8 cellular contexts compared by ENCODE assay signal in genomic region chr2:233209117-233209977, GRCh38. TPM values are rescaled to one million over a fixed set of nuclear protein-coding genes. Genes with fewer than 3 reads are reported as not detected.
A peak's percentile ranks its signal among the peaks of the same experiment; 100 is the strongest.
DNase-seq lines count a peak whose midpoint lies in the region; ATAC-seq and TF ChIP-seq lines count a peak whose summit lies in the region.

No MANE protein-coding gene starts in this region.

- H3K4me1 ChIP-seq in BE2C, result no peaks in the 10 kb centered on the region

- no peaks in the 10 kb centered on the region for H3K9me3 Mint-ChIP-seq in T-helper 2 cell treated with Interferon-gamma antibody and Interleukin-4, amounts not matched to agents 5 μg/mL and 100 μg/mL, for 36 hours

- peak overlapping the region; percentile 63 for H3K27ac Mint-ChIP-seq in T-helper 2 cell treated with Interferon-gamma antibody and Interleukin-4, amounts not matched to agents 5 μg/mL and 100 μg/mL, for 36 hours

- H3K4me3 ChIP-seq in BE2C (ENCODE audit: low read depth, low read length), result no peak overlapping the region

- TF ChIP-seq CTCF in BE2C (IDR thresholded peaks at IDR 0.05; ENCODE audit: low read depth, low read length), result no peak

- ATAC-seq in SK-N-SH treated with all-trans-retinoic acid at 6 μM for 48 hours (peak; percentile 66), GM18520 (IDR thresholded peaks at IDR 0.05; ENCODE audit: unreplicated experiment) (no peak)

- H3K27me3 Mint-ChIP-seq in T-helper 2 cell treated with Interferon-gamma antibody and Interleukin-4, amounts not matched to agents 5 μg/mL and 100 μg/mL, for 36 hours (ENCODE audit: low read depth), result no peaks in the 10 kb centered on the region

- peaks cover 23% of the 10 kb centered on the region for H3K36me3 Mint-ChIP-seq in T-helper 2 cell treated with Interferon-gamma antibody and Interleukin-4, amounts not matched to agents 5 μg/mL and 100 μg/mL, for 36 hours (ENCODE audit: low read depth)

- H3K36me3 ChIP-seq in BE2C, result no peaks in the 10 kb centered on the region

- H3K27me3 ChIP-seq in BE2C, result no peaks in the 10 kb centered on the region

- H3K4me1 Mint-ChIP-seq in T-helper 2 cell treated with Interferon-gamma antibody and Interleukin-4, amounts not matched to agents 5 μg/mL and 100 μg/mL, for 36 hours (ENCODE audit: low read depth), result peaks cover 3% of the 10 kb centered on the region

- no peak for DNase-seq in T-helper 2 cell treated with Interferon-gamma antibody and Interleukin-4, amounts not matched to agents 5 μg/mL and 100 μg/mL, for 36 hours (ENCODE audit: low spot score)
- DNase-seq in T-helper 2 cell (no peak), glomerular visceral epithelial cell (ENCODE audit: extremely low spot score) (peak; percentile 96), retina (peak; percentile 59), BE2C (no peak)
- no peak for DNase-seq in activated effector memory CD4-positive, alpha-beta T cell treated with anti-CD3 and anti-CD28 coated beads, Interleukin-2, amount 50 U/mL, for 16 hours

- no peaks in the 10 kb centered on the region for H3K9me3 ChIP-seq in BE2C

- no peak overlapping the region for H3K4me3 Mint-ChIP-seq in T-helper 2 cell treated with Interferon-gamma antibody and Interleukin-4, amounts not matched to agents 5 μg/mL and 100 μg/mL, for 36 hours

TF ChIP-seq in SK-N-SH treated with all-trans-retinoic acid at 6 μM for 48 hours, 23 proteins besides CTCF, POLR2A, EP300 and RAD21:
- TF ChIP-seq ARNTL (CRISPR knock-in tag; IDR thresholded peaks at IDR 0.05; ENCODE audit: borderline replicate concordance, low read depth), result no peak
- no peak for TF ChIP-seq SNAI2 (CRISPR knock-in tag; IDR thresholded peaks at IDR 0.05)
- TF ChIP-seq RARB (CRISPR knock-in tag; IDR thresholded peaks at IDR 0.05), result no peak
- TF ChIP-seq TOX (CRISPR knock-in tag; IDR thresholded peaks at IDR 0.05; ENCODE audit: borderline replicate concordance), result no peak
- TF ChIP-seq ISL1 (CRISPR knock-in tag; IDR thresholded peaks at IDR 0.05), result no peak
- TF ChIP-seq, protein P1, sequence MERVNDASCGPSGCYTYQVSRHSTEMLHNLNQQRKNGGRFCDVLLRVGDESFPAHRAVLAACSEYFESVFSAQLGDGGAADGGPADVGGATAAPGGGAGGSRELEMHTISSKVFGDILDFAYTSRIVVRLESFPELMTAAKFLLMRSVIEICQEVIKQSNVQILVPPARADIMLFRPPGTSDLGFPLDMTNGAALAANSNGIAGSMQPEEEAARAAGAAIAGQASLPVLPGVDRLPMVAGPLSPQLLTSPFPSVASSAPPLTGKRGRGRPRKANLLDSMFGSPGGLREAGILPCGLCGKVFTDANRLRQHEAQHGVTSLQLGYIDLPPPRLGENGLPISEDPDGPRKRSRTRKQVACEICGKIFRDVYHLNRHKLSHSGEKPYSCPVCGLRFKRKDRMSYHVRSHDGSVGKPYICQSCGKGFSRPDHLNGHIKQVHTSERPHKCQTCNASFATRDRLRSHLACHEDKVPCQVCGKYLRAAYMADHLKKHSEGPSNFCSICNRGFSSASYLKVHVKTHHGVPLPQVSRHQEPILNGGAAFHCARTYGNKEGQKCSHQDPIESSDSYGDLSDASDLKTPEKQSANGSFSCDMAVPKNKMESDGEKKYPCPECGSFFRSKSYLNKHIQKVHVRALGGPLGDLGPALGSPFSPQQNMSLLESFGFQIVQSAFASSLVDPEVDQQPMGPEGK (CRISPR knock-in tag; IDR thresholded peaks at IDR 0.05; ENCODE audit: borderline replicate concordance), result no peak
- TF ChIP-seq ZNF70 (CRISPR knock-in tag; IDR thresholded peaks at IDR 0.05), result no peak
- no peak for TF ChIP-seq TCF4 (CRISPR knock-in tag; IDR thresholded peaks at IDR 0.05; ENCODE audit: borderline replicate concordance)
- no peak for TF ChIP-seq ZFP30 (CRISPR knock-in tag; IDR thresholded peaks at IDR 0.05)
- no peak for TF ChIP-seq ZNF565 (CRISPR knock-in tag; conservative IDR thresholded peaks at IDR 0.05; ENCODE audit: low read depth)
- no peak for TF ChIP-seq CSDC2 (CRISPR knock-in tag; IDR thresholded peaks at IDR 0.05)
- TF ChIP-seq CREB5 (CRISPR knock-in tag; IDR thresholded peaks at IDR 0.05; ENCODE audit: low read depth), result no peak
- TF ChIP-seq, protein P2, sequence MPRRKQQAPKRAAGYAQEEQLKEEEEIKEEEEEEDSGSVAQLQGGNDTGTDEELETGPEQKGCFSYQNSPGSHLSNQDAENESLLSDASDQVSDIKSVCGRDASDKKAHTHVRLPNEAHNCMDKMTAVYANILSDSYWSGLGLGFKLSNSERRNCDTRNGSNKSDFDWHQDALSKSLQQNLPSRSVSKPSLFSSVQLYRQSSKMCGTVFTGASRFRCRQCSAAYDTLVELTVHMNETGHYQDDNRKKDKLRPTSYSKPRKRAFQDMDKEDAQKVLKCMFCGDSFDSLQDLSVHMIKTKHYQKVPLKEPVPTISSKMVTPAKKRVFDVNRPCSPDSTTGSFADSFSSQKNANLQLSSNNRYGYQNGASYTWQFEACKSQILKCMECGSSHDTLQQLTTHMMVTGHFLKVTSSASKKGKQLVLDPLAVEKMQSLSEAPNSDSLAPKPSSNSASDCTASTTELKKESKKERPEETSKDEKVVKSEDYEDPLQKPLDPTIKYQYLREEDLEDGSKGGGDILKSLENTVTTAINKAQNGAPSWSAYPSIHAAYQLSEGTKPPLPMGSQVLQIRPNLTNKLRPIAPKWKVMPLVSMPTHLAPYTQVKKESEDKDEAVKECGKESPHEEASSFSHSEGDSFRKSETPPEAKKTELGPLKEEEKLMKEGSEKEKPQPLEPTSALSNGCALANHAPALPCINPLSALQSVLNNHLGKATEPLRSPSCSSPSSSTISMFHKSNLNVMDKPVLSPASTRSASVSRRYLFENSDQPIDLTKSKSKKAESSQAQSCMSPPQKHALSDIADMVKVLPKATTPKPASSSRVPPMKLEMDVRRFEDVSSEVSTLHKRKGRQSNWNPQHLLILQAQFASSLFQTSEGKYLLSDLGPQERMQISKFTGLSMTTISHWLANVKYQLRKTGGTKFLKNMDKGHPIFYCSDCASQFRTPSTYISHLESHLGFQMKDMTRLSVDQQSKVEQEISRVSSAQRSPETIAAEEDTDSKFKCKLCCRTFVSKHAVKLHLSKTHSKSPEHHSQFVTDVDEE (CRISPR knock-in tag; IDR thresholded peaks at IDR 0.05), result no peak
- TF ChIP-seq ZFP3 (CRISPR knock-in tag; IDR thresholded peaks at IDR 0.05), result no peak
- no peak for TF ChIP-seq GLIS3 (CRISPR knock-in tag; IDR thresholded peaks at IDR 0.05)
- TF ChIP-seq OSR1 (CRISPR knock-in tag; IDR thresholded peaks at IDR 0.05), result no peak
- TF ChIP-seq ZC3H10 (CRISPR knock-in tag; IDR thresholded peaks at IDR 0.05), result no peak
- no peak for TF ChIP-seq BACH2 (CRISPR knock-in tag; IDR thresholded peaks at IDR 0.05; ENCODE audit: borderline replicate concordance)
- no peak for TF ChIP-seq PPARA (CRISPR knock-in tag; IDR thresholded peaks at IDR 0.05; ENCODE audit: borderline replicate concordance)
- no peak for TF ChIP-seq ZNF8 (CRISPR knock-in tag; IDR thresholded peaks at IDR 0.05)

RNA-seq across cellular contexts. Expression of gene ATG16L1, which starts 42.1 kb away (rescaled TPM):
- polyA plus RNA-seq in BE2C (2012; ENCODE audit: insufficient read depth, insufficient read length, low read depth), result 23.5 TPM

Comparison
In these comparisons a context has a peak if more than half of its experiments do, and no peak if none do; other contexts are left out.
1. DNase-seq: peak in glomerular visceral epithelial cell (single experiment) and retina (single experiment); none in T-helper 2 cell treated with Interferon-gamma antibody and Interleukin-4, amounts not matched to agents 5 μg/mL and 100 μg/mL, for 36 hours (single experiment), T-helper 2 cell (0 of 5), activated effector memory CD4-positive, alpha-beta T cell treated with anti-CD3 and anti-CD28 coated beads, Interleukin-2, amount 50 U/mL, for 16 hours (single experiment) and BE2C (single experiment).